ENCODE assay signal across 8 cellular contexts in genomic region chr12:48183091-48183875, GRCh38. TPM values are rescaled to one million over a fixed set of nuclear protein-coding genes. Genes with fewer than 3 reads are reported as not detected.
A peak's percentile ranks its signal among the peaks of the same experiment; 100 is the strongest.
DNase-seq lines count a peak whose midpoint lies in the region; ATAC-seq and TF ChIP-seq lines count a peak whose summit lies in the region.

CCDC184 (plus strand) TSS chr12:48183644; CDS start chr12:48184123, 479 bp downstream.

- H3K27me3 Mint-ChIP-seq in GM23338 (ENCODE audit: insufficient read depth, low read depth, poor library complexity) (peaks cover 52% of the 10 kb centered on the region), T-cell (peaks cover 28 to 35% of the 10 kb centered on the region in 2 donors)

- H3K27me3 ChIP-seq in GM23338 (ENCODE audit: insufficient read depth), result peaks cover 72% of the 10 kb centered on the region
- H3K27me3 ChIP-seq in MG63, result peaks cover 67% of the 10 kb centered on the region

- ATAC-seq in GM23338, result peak; percentile 79
- ATAC-seq in T-cell (replicated peaks in 1 of 4), result peak; percentile 84 to 86 (median 86)
- peak; percentile 87 for ATAC-seq in left ventricle myocardium superior

- H3K27ac Mint-ChIP-seq in GM23338, result 0 out of 2 replicates have a peak within 1 kb of the TSS, but pooled peaks have one; percentile 70
- peak within 1 kb of the TSS; percentile 65 to 84 for H3K27ac Mint-ChIP-seq in T-cell

- H3K36me3 ChIP-seq in GM23338 (ENCODE audit: insufficient read depth), result no peaks in the 10 kb centered on the region
- no peaks in the 10 kb centered on the region for H3K36me3 ChIP-seq in MG63
- H3K36me3 ChIP-seq in urinary bladder (ENCODE audit: insufficient read depth), result no peaks in the 10 kb centered on the region

- peak within 1 kb of the TSS; percentile 87 for H3K4me2 ChIP-seq in GM23338

- no peaks in the 10 kb centered on the region for H4K20me1 ChIP-seq in GM23338 (replicated peaks; ENCODE audit: insufficient read depth)

- DNase-seq in Daoy (ENCODE audit: low read depth), result peak; percentile 79
- DNase-seq in GM23338 (ENCODE audit: low spot score), result peak; percentile 95
- DNase-seq in MG63, result peak; percentile 26
- peak; percentile 59 to 81 (median 68) for DNase-seq in T-cell
- peak; percentile 52 for DNase-seq in amniotic stem cell (lab: John Stamatoyannopoulos, UW)
- DNase-seq in left ventricle myocardium superior, result peak; percentile 76
- DNase-seq in posterior vena cava (ENCODE audit: low spot score), result peak; percentile 87

- H3K27ac ChIP-seq in GM23338 (ENCODE audit: low read depth) (0 out of 2 replicates have a peak within 1 kb of the TSS, but pooled peaks have one; percentile 9), urinary bladder (ENCODE audit: low read depth) (no peak within 1 kb of the TSS)

- no peaks in the 10 kb centered on the region for H3K79me2 ChIP-seq in GM23338 (replicated peaks; ENCODE audit: insufficient read depth)

- POLR2A ChIA-PET in T-cell (lab: Charles Lee), result interaction anchor here (0.6 to 1.0 kb wide), 5 partner anchors 9 to 1811 kb away, joined by 3 to 13 read pairs (median 3); partner anchors contain the start of gene SENP1 (in 1 of the 2)

- peaks cover 30% of the 10 kb centered on the region for H3K4me1 Mint-ChIP-seq in GM23338
- H3K4me1 Mint-ChIP-seq in T-cell, result peaks cover 15 to 16% (median 15%) of the 10 kb centered on the region in 3 donors

- H3K4me3 ChIP-seq in GM23338, result peak within 1 kb of the TSS; percentile 81
- peak within 1 kb of the TSS; percentile 34 for H3K4me3 ChIP-seq in MG63
- H3K4me3 ChIP-seq in urinary bladder (ENCODE audit: low read depth, low read length), result peak within 1 kb of the TSS; percentile 64

- H3K36me3 Mint-ChIP-seq in GM23338 (ENCODE audit: low read depth) (no peaks in the 10 kb centered on the region), T-cell (no peaks in the 10 kb centered on the region)

- H3F3A ChIP-seq in GM23338 (replicated peaks; ENCODE audit: low read depth), result peaks cover 3% of the 10 kb centered on the region; the same call in 1 of the 2 replicates

- H3K9me3 Mint-ChIP-seq in GM23338 (no peaks in the 10 kb centered on the region), T-cell (no peaks in the 10 kb centered on the region)

- WGBS in urinary bladder, result under 1% methylated on average over 61 of the region's 61 CpGs

- intact Hi-C loops in left ventricle myocardium superior (cut with micrococcal nuclease) (no loop called here), posterior vena cava (cut with DNase I) (no loop called here)

- CTCF ChIA-PET in T-cell (lab: Charles Lee), result interaction anchor here (0.5 to 1.5 kb wide), 17 partner anchors 11 to 971 kb away, joined by 3 to 13 read pairs (median 3); partner anchors contain the start of gene ASB8 (in 1 of the 2)

- peak within 1 kb of the TSS; percentile 81 for H3K4me3 Mint-ChIP-seq in GM23338
- H3K4me3 Mint-ChIP-seq in T-cell, result peak within 1 kb of the TSS; percentile 92 to 93 (median 93)

- no peaks in the 10 kb centered on the region for H3K9me2 ChIP-seq in GM23338 (ENCODE audit: insufficient read depth)

- H2AFZ ChIP-seq in GM23338, result peak within 1 kb of the TSS; percentile 98

- peak; percentile 31 to 63; a peak in 3 of 4 replicates for TF ChIP-seq CTCF in GM23338 (conservative IDR thresholded peaks at IDR 0.05; ENCODE audit: low read depth in 2 of 2)

- H3K9me3 ChIP-seq in MG63, result no peaks in the 10 kb centered on the region

- H3K4me1 ChIP-seq in GM23338 (ENCODE audit: insufficient read depth), result peaks cover 23% of the 10 kb centered on the region
- H3K4me1 ChIP-seq in urinary bladder (ENCODE audit: insufficient read depth), result no peaks in the 10 kb centered on the region

TF ChIP-seq in GM23338, 12 proteins besides CTCF, POLR2A, EP300 and RAD21 (continues in another document):
- 0 out of 2 replicates have a peak, but pooled peaks have one; percentile 26 for TF ChIP-seq CREB1 (CRISPR knock-in tag; IDR thresholded peaks at IDR 0.05; ENCODE audit: low read depth)
- no peak for TF ChIP-seq EZH2phosphoT487 (IDR thresholded peaks at IDR 0.05; ENCODE audit: unreplicated experiment)
- no peak for TF ChIP-seq EZH2 (IDR thresholded peaks at IDR 0.05; ENCODE audit: low read depth, unreplicated experiment)
- no peak for TF ChIP-seq ZNF114 (CRISPR knock-in tag; IDR thresholded peaks at IDR 0.05)
- TF ChIP-seq ZNF462 (CRISPR knock-in tag; IDR thresholded peaks at IDR 0.05), result no peak
- TF ChIP-seq ETS1 (IDR thresholded peaks at IDR 0.05), result no peak

RNA-seq across cellular contexts. Expression of gene CCDC184, which starts in this region (rescaled TPM):
- total RNA-seq in Daoy (2014; rRNA removed; shearing (Covaris generic)), result 0.40 and 0.51 TPM in 2 replicates
- total RNA-seq in GM23338 (2014; rRNA removed; shearing (Covaris generic)), result 2.8 and 3.7 TPM in 2 replicates
- polyA plus RNA-seq in GM23338 (2016; fragmentation: Nextera tagmentation; extraction: Ambion mirVana), result 1.8 and 2.8 TPM in 2 replicates
- not detected in 2 replicates for total RNA-seq in MG63 (2014; rRNA removed; shearing (Covaris generic); ENCODE audit: low replicate concordance)
- total RNA-seq in T-cell, result 1 to 10 TPM in 2 of 5 donors, under 1 TPM in 3; 0.13 to 5.3 (median 0.38) TPM
- 1.1 TPM for total RNA-seq in left ventricle myocardium superior
- under 1 TPM; 0.48 to 0.74 TPM for total RNA-seq in posterior vena cava
- total RNA-seq in urinary bladder, result 0.85 TPM
- polyA plus RNA-seq in urinary bladder, result 3.7 TPM

Comparison
In these comparisons a context has a peak if more than half of its experiments do, and no peak if none do; other contexts are left out.
1. Peak in DNase-seq in Daoy; RNA of the gene not detected or under 1 TPM.
2. Peak in DNase-seq and H3K4me3 ChIP-seq in MG63; RNA of the gene not detected or under 1 TPM.
3. Peak in DNase-seq in posterior vena cava; RNA of the gene not detected or under 1 TPM.
4. DNase-seq: peak in every context shown above with its lines; median percentile 95 in GM23338; 87 in posterior vena cava; 79 in Daoy; 76 in left ventricle myocardium superior; 68 in T-cell; 52 in amniotic stem cell; 26 in MG63.